Comparison of ENCODE assay signal across 8 cellular contexts in genomic region chr4:185811509-185812364, GRCh38. TPM values are rescaled to one million over a fixed set of nuclear protein-coding genes. Genes with fewer than 3 reads are reported as not detected.
A peak's percentile ranks its signal among the peaks of the same experiment; 100 is the strongest.
DNase-seq lines count a peak whose midpoint lies in the region; ATAC-seq and TF ChIP-seq lines count a peak whose summit lies in the region.

SORBS2 (minus strand) TSS chr4:185812194; CDS start chr4:185690571, 121,623 bp downstream.

- H3K36me3 Mint-ChIP-seq in type B pancreatic cell: no peaks in the 10 kb centered on the region

- peak within 1 kb of the TSS; percentile 93 for H3K4me3 Mint-ChIP-seq in type B pancreatic cell

- H3K4me1 Mint-ChIP-seq in type B pancreatic cell (ENCODE audit: unreplicated experiment): peaks cover 56% of the 10 kb centered on the region

- no peaks in the 10 kb centered on the region for H3K9me3 Mint-ChIP-seq in type B pancreatic cell

- no peak for TF ChIP-seq CTCF in type B pancreatic cell (conservative IDR thresholded peaks at IDR 0.05)

- H3K27ac Mint-ChIP-seq in type B pancreatic cell: peak within 1 kb of the TSS; percentile 91

- DNase-seq in NCI-H82 (lab: John Stamatoyannopoulos, UW) (peak; percentile 57), NCI-H82 treated with DMSO at 0.1 percent for 48 hours (lab: John Stamatoyannopoulos, UW; ENCODE audit: unreplicated experiment) (no peak), NCI-H510A treated with DMSO at 0.1 percent for 48 hours (lab: John Stamatoyannopoulos, UW) (peak; percentile 66), dermis microvascular lymphatic vessel endothelial cell (ENCODE audit: low read depth in 2 of 2) (peak in 1 of 2 donors; percentile 31), lung microvascular endothelial cell (ENCODE audit: low read depth in 2 of 2) (peak in 1 of 2 donors; percentile 61), type B pancreatic cell (ENCODE audit: extremely low spot score, unreplicated experiment) (no peak), NOMO-1 treated with DMSO at 0.1 percent for 48 hours (lab: John Stamatoyannopoulos, UW; ENCODE audit: unreplicated experiment) (no peak)

- peaks cover 11% of the 10 kb centered on the region for H3K27me3 Mint-ChIP-seq in type B pancreatic cell

- ATAC-seq in HG03097 (IDR thresholded peaks at IDR 0.05; ENCODE audit: low FRiP score, unreplicated experiment): peak; percentile 85

RNA-seq across cellular contexts. Expression of gene SORBS2, which starts in this region (rescaled TPM):
- total RNA-seq in dermis microvascular lymphatic vessel endothelial cell: 86.1 and 148 TPM in 2 replicates
- total RNA-seq in lung microvascular endothelial cell: 94.8 and 143 TPM in 2 replicates
- 22.6 and 43.2 TPM in 2 replicates for total RNA-seq in type B pancreatic cell (ENCODE audit: low replicate concordance)

Comparison
In these comparisons a context has a peak if more than half of its experiments do, and no peak if none do; other contexts are left out.
1. DNase-seq: peak in NCI-H82 (single experiment) and NCI-H510A treated with DMSO at 0.1 percent for 48 hours (single experiment); none in NCI-H82 treated with DMSO at 0.1 percent for 48 hours (single experiment), type B pancreatic cell (single experiment) and NOMO-1 treated with DMSO at 0.1 percent for 48 hours (single experiment).